In the genomic region with DNA sequence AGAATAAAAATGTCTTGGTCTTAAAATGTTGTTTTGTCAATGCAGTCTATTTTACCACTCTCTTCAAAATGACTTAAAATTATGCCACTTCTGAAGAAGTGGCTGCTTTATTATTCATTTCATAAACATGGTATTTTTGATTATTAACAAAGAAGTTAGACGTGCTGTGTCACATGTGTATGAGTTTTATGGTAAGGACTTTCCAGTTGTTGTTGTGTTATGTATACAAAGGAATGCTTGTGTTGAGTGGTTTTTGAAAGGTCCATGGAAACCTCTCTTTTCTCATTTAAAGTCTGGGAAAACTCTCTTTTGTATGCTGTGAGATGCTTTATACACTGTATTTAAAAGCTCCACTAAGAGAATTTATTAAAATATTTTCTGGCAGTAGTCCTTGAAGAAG, we compare ENCODE assay signal across 30 cellular contexts.
"Had no signal": no experiment of that assay in that cellular context is flagged by ENCODE, and none has a peak within 500 bp of the region (broad histone marks: within the 10 kb centered on the region; RNA-seq: fewer than 3 reads in every experiment).

No MANE protein-coding gene starts in this region.

- H3K4me3 ChIP-seq: adrenal gland, ascending aorta, body of pancreas, breast epithelium, cardiac muscle cell had no signal

- H3K9me3 ChIP-seq: adrenal gland, ascending aorta, body of pancreas, breast epithelium had no signal

- H3K4me1 ChIP-seq: adrenal gland, ascending aorta, body of pancreas, breast epithelium had no signal

- H3K27ac ChIP-seq: adrenal gland, ascending aorta, body of pancreas, brain microvascular endothelial cell, breast epithelium, cardiac muscle cell had no signal

- H3K36me3 ChIP-seq: adrenal gland, breast epithelium, cardiac muscle cell had no signal

- DNase-seq: activated effector memory CD4-positive, alpha-beta T cell treated with anti-CD3 and anti-CD28 coated beads, Interleukin-2, amount 50 U/mL, for 16 hours; activated effector memory CD4-positive, alpha-beta T cell treated with Interleukin-2 at 50 U/mL for 16 hours; activated gamma-delta T cell; activated gamma-delta T cell treated with Interleukin-2 at 50 U/mL for 16 hours; activated naive CD4-positive, alpha-beta T cell; activated naive CD4-positive, alpha-beta T cell treated with anti-CD3 and anti-CD28 coated beads for 36 hours; activated naive CD4-positive, alpha-beta T cell treated with anti-CD3 and anti-CD28 coated beads, Interleukin-2, amount 10 ng/mL, durations not matched to agents 7 days and 5 days; activated naive CD4-positive, alpha-beta T cell treated with anti-CD3 and anti-CD28 coated beads, Interleukin-2, amount 50 U/mL, for 16 hours; activated naive CD4-positive, alpha-beta T cell treated with Interleukin-2 at 50 U/mL for 16 hours; activated naive CD8-positive, alpha-beta T cell treated with anti-CD3 and anti-CD28 coated beads for 36 hours; activated naive CD8-positive, alpha-beta T cell treated with anti-CD3 and anti-CD28 coated beads, Interleukin-2, amount 10 ng/mL, durations not matched to agents 7 days and 5 days; activated naive CD8-positive, alpha-beta T cell treated with anti-CD3 and anti-CD28 coated beads, Interleukin-2, amount 50 U/mL, for 24 hours; activated T-cell treated with anti-CD3 and anti-CD28 coated beads, Interleukin-2, amount 50 U/mL, for 1 hour; activated T-cell treated with anti-CD3 and anti-CD28 coated beads, Interleukin-2, amount 50 U/mL, for 24 hours; activated T-cell treated with anti-CD3 and anti-CD28 coated beads, Interleukin-2, amount 50 U/mL, for 4 hours; activated T-cell treated with anti-CD3 and anti-CD28 coated beads, Interleukin-2, amount 50 U/mL, for 48 hours; activated T-cell treated with anti-CD3 and anti-CD28 coated beads, Interleukin-2, amount 50 U/mL, for 72 hours; adrenal gland; amniotic stem cell; amygdala; anterior cingulate cortex; aorta; body of pancreas; brain microvascular endothelial cell; caudate nucleus; central memory CD4-positive, alpha-beta T cell; cerebellar nuclear complex had no signal

- H3K27me3 ChIP-seq: ascending aorta, body of pancreas, brain microvascular endothelial cell, breast epithelium, cardiac muscle cell had no signal
